Comparison of ENCODE assay signal across 29 cellular contexts in genomic region chr7:68581417-68581816, GRCh38.
"Had no signal": no experiment of that assay in that cellular context is flagged by ENCODE, and none has a peak within 500 bp of the region (broad histone marks: within the 10 kb centered on the region; RNA-seq: fewer than 3 reads in every experiment).

No MANE protein-coding gene starts in this region.

- H3K9me3 ChIP-seq: suprapubic skin, testis, thoracic aorta, thyroid gland, transverse colon, upper lobe of right lung, uterus, vagina had no signal

- H3K27ac Mint-ChIP-seq: stimulated activated effector memory CD8-positive, alpha-beta T cell treated with anti-CD3 and anti-CD28 coated beads, Interleukin-12 subunit alpha, Interleukin-12 subunit beta, amount 100 ng/mL, for 72 hours; stimulated activated memory B cell treated with anti-CD40 and anti-IgM and Interleukin-4, amounts not matched to agents 10 μg/mL and 1 μg/mL and 100 μg/mL, for 72 hours; stimulated activated naive B cell treated with anti-CD40 and anti-IgM and Interleukin-4, amounts not matched to agents 10 μg/mL and 1 μg/mL and 100 μg/mL, for 72 hours; stimulated activated naive CD8-positive, alpha-beta T cell treated with anti-CD3 and anti-CD28 coated beads, Interleukin-15, amount 100 ng/mL, for 72 hours; stimulated activated naive CD8-positive, alpha-beta T cell treated with anti-CD3 and anti-CD28 coated beads, Interleukin-15, Interleukin-2, amounts not matched to agents 100 ng/mL and 50 ng/mL, for 24 hours; type B pancreatic cell had no signal

- DNase-seq: stimulated activated CD4-positive, alpha-beta T cell treated with anti-CD3 and anti-CD28 coated beads, Interleukin-2, amount 100 ng/mL, for 48 hours; stimulated activated CD4-positive, alpha-beta T cell treated with anti-CD3 and anti-CD28 coated beads, Interleukin-4, amount 100 ng/mL, for 1 hour; stimulated activated CD4-positive, alpha-beta T cell treated with anti-CD3 and anti-CD28 coated beads, Interleukin-4, amount 100 ng/mL, for 24 hours; stimulated activated CD4-positive, alpha-beta T cell treated with anti-CD3 and anti-CD28 coated beads, Interleukin-4, amount 100 ng/mL, for 4 hours; stimulated activated CD8-positive, alpha-beta memory T cell treated with anti-CD3 and anti-CD28 coated beads, Interleukin-4, amount 100 ng/mL, for 48 hours; stimulated activated naive B cell treated with anti-CD40 and anti-IgM and Interleukin-4, amounts not matched to agents 10 μg/mL and 1 μg/mL and 100 μg/mL, for 72 hours; stimulated activated naive CD4-positive, alpha-beta T cell; stimulated activated naive CD4-positive, alpha-beta T cell treated with Interleukin-2 at 50 U/mL for 16 hours; stimulated activated naive CD8-positive, alpha-beta T cell treated with anti-CD3 and anti-CD28 coated beads, Interleukin-15, amount 100 ng/mL, for 72 hours; stimulated activated naive CD8-positive, alpha-beta T cell treated with anti-CD3 and anti-CD28 coated beads, Interleukin-15, Interleukin-2, amounts not matched to agents 100 U/mL and 50 U/mL, for 24 hours; stomach; substantia nigra; thyroid gland; tibial artery; transverse colon; trophoblast cell; upper lobe of left lung; upper lobe of right lung; uterus had no signal

- H3K27me3 Mint-ChIP-seq: stimulated activated memory B cell treated with anti-CD40 and anti-IgM and Interleukin-4, amounts not matched to agents 10 μg/mL and 1 μg/mL and 100 μg/mL, for 72 hours; stimulated activated naive B cell treated with anti-CD40 and anti-IgM and Interleukin-4, amounts not matched to agents 10 μg/mL and 1 μg/mL and 100 μg/mL, for 72 hours; stimulated activated naive CD8-positive, alpha-beta T cell treated with anti-CD3 and anti-CD28 coated beads, Interleukin-15, amount 100 ng/mL, for 72 hours; stimulated activated naive CD8-positive, alpha-beta T cell treated with anti-CD3 and anti-CD28 coated beads, Interleukin-15, Interleukin-2, amounts not matched to agents 100 ng/mL and 50 ng/mL, for 24 hours had no signal

- H3K4me1 ChIP-seq: stomach, suprapubic skin, testis, thyroid gland, tibial artery, tibial nerve, transverse colon, upper lobe of left lung, upper lobe of right lung, uterus, vagina had no signal

- H3K27me3 ChIP-seq: stomach, suprapubic skin, testis, thyroid gland, tibial artery, tibial nerve, transverse colon, upper lobe of left lung, upper lobe of right lung, vagina had no signal

- H3K27ac ChIP-seq: stomach, suprapubic skin, testis, thoracic aorta, thyroid gland, tibial artery, tibial nerve, transverse colon, upper lobe of left lung, upper lobe of right lung, uterus, vagina had no signal

- FAIRE-seq: urothelium cell line had no signal

- H3K4me3 ChIP-seq: stomach, suprapubic skin, testis, thoracic aorta, thyroid gland, tibial artery, tibial nerve, transverse colon, upper lobe of left lung, upper lobe of right lung, uterus, vagina had no signal

- H3K4me3 Mint-ChIP-seq: stimulated activated effector memory CD8-positive, alpha-beta T cell treated with anti-CD3 and anti-CD28 coated beads, Interleukin-12 subunit alpha, Interleukin-12 subunit beta, amount 100 ng/mL, for 72 hours; stimulated activated memory B cell treated with anti-CD40 and anti-IgM and Interleukin-4, amounts not matched to agents 10 μg/mL and 1 μg/mL and 100 μg/mL, for 72 hours; stimulated activated naive B cell treated with anti-CD40 and anti-IgM and Interleukin-4, amounts not matched to agents 10 μg/mL and 1 μg/mL and 100 μg/mL, for 72 hours; stimulated activated naive CD8-positive, alpha-beta T cell treated with anti-CD3 and anti-CD28 coated beads, Interleukin-15, amount 100 ng/mL, for 72 hours; stimulated activated naive CD8-positive, alpha-beta T cell treated with anti-CD3 and anti-CD28 coated beads, Interleukin-15, Interleukin-2, amounts not matched to agents 100 ng/mL and 50 ng/mL, for 24 hours; type B pancreatic cell had no signal

- ATAC-seq: stimulated activated effector memory CD8-positive, alpha-beta T cell treated with anti-CD3 and anti-CD28 coated beads, Interleukin-12 subunit alpha, Interleukin-12 subunit beta, amount 100 ng/mL, for 72 hours; stimulated activated memory B cell treated with anti-CD40 and anti-IgM and Interleukin-4, amounts not matched to agents 10 μg/mL and 1 μg/mL and 100 μg/mL, for 72 hours; stimulated activated naive B cell treated with anti-CD40 and anti-IgM and Interleukin-4, amounts not matched to agents 10 μg/mL and 1 μg/mL and 100 μg/mL, for 72 hours; stimulated activated naive CD8-positive, alpha-beta T cell treated with anti-CD3 and anti-CD28 coated beads, Interleukin-15, amount 100 ng/mL, for 72 hours; stimulated activated naive CD8-positive, alpha-beta T cell treated with anti-CD3 and anti-CD28 coated beads, Interleukin-15, Interleukin-2, amounts not matched to agents 100 U/mL and 50 U/mL, for 24 hours; upper lobe of right lung had no signal

- H3K36me3 ChIP-seq: stomach, suprapubic skin, thoracic aorta, thyroid gland, tibial artery, tibial nerve, transverse colon, upper lobe of left lung, upper lobe of right lung, uterus, vagina had no signal

- H3K4me1 Mint-ChIP-seq: stimulated activated effector memory CD8-positive, alpha-beta T cell treated with anti-CD3 and anti-CD28 coated beads, Interleukin-12 subunit alpha, Interleukin-12 subunit beta, amount 100 ng/mL, for 72 hours; stimulated activated memory B cell treated with anti-CD40 and anti-IgM and Interleukin-4, amounts not matched to agents 10 μg/mL and 1 μg/mL and 100 μg/mL, for 72 hours; stimulated activated naive B cell treated with anti-CD40 and anti-IgM and Interleukin-4, amounts not matched to agents 10 μg/mL and 1 μg/mL and 100 μg/mL, for 72 hours; stimulated activated naive CD8-positive, alpha-beta T cell treated with anti-CD3 and anti-CD28 coated beads, Interleukin-15, amount 100 ng/mL, for 72 hours had no signal

- H3K36me3 Mint-ChIP-seq: stimulated activated effector memory CD8-positive, alpha-beta T cell treated with anti-CD3 and anti-CD28 coated beads, Interleukin-12 subunit alpha, Interleukin-12 subunit beta, amount 100 ng/mL, for 72 hours; stimulated activated memory B cell treated with anti-CD40 and anti-IgM and Interleukin-4, amounts not matched to agents 10 μg/mL and 1 μg/mL and 100 μg/mL, for 72 hours; stimulated activated naive B cell treated with anti-CD40 and anti-IgM and Interleukin-4, amounts not matched to agents 10 μg/mL and 1 μg/mL and 100 μg/mL, for 72 hours; type B pancreatic cell had no signal
